8 cellular contexts compared by ENCODE assay signal in genomic region chr9:33151007-33151557, GRCh38. TPM values are rescaled to one million over a fixed set of nuclear protein-coding genes. Genes with fewer than 3 reads are reported as not detected.
DNase-seq lines count a peak whose midpoint lies in the region; ATAC-seq, FAIRE-seq and TF ChIP-seq lines count a peak whose summit lies in the region.

No MANE protein-coding gene starts in this region.

- no peaks in the 10 kb centered on the region for H3K9me3 ChIP-seq in OCI-LY7 (ENCODE audit: low read length)

- TF ChIP-seq POLR2A in GM12892 (IDR thresholded peaks at IDR 0.05; ENCODE audit: low read depth, low read length) = no peak

- intact Hi-C loops in OCI-LY7 (cut with micrococcal nuclease; ENCODE audit: unreplicated experiment) = loop anchor here (10.0 kb wide), 1 partner anchor 144 kb away; the partner anchor contains the start of gene NFX1

- FAIRE-seq in GM12892 (lab: Jason Lieb, UNC) = peak; percentile 53

- BruUV-seq in OCI-LY7 (replicated peaks; lab: Mats Ljungman, UMichigan) = no TSS peak

- DNase-seq in GM12892 (ENCODE audit: insufficient read length) (no peak), NCI-H82 treated with DMSO at 0.1 percent for 48 hours (lab: John Stamatoyannopoulos, UW; ENCODE audit: unreplicated experiment) (peak; percentile 71), epithelial cell of esophagus (ENCODE audit: low read depth) (peak; percentile 67), GM13977 (ENCODE audit: low spot score) (no peak), OCI-LY7 (ENCODE audit: low spot score) (no peak)
- DNase-seq in stimulated activated CD4-positive, alpha-beta T cell treated with anti-CD3 and anti-CD28 coated beads, Interleukin-12 subunit alpha, Interleukin-12 subunit beta, amount 100 ng/mL, for 4 hours = no peak

- H3K27ac Mint-ChIP-seq in nephron = peak overlapping the region; percentile 82 to 92 (median 92)

- in situ Hi-C loops in GM13977 (cut with MboI; ENCODE audit: low pct_unique_long_range_greater_than_20kb, low sequenced_read_pairs, unreplicated experiment) = no loop called here

- H3K4me3 Mint-ChIP-seq in nephron = no peak overlapping the region

- H3K9me3 Mint-ChIP-seq in nephron = no peaks in the 10 kb centered on the region

- peaks cover 33% of the 10 kb centered on the region for H3K4me1 ChIP-seq in OCI-LY7 (ENCODE audit: insufficient read depth, low read length, poor library complexity, severe bottlenecking)

- no peak overlapping the region for H2AFZ ChIP-seq in OCI-LY7 (ENCODE audit: low read length)

- no peaks in the 10 kb centered on the region for H3K9me2 ChIP-seq in OCI-LY7 (ENCODE audit: insufficient read depth, low read length)

- H3K36me3 ChIP-seq in OCI-LY7 (ENCODE audit: insufficient read depth, low read length) = no peaks in the 10 kb centered on the region

- no peaks in the 10 kb centered on the region for H3K27me3 Mint-ChIP-seq in nephron (ENCODE audit: low read depth)

- no peak overlapping the region for H3K27ac ChIP-seq in OCI-LY7 (ENCODE audit: low read depth, low read length, poor library complexity, severe bottlenecking)

- H3K4me1 Mint-ChIP-seq in nephron = peaks cover 51% of the 10 kb centered on the region

- CTCF ChIA-PET in OCI-LY7 (lab: Charles Lee; ENCODE audit: unreplicated experiment) = interaction anchor here (1.3 kb wide), 1 partner anchor 11 kb away, joined by 6 read pairs; no protein-coding TSS in a partner anchor

- no peak for ATAC-seq in HG03039 (IDR thresholded peaks at IDR 0.05; ENCODE audit: unreplicated experiment)

- peaks cover 85% of the 10 kb centered on the region for H3K79me2 ChIP-seq in OCI-LY7 (ENCODE audit: insufficient read depth, low read depth, low read length)

- TF ChIP-seq CTCF in epithelial cell of esophagus (IDR thresholded peaks at IDR 0.05; ENCODE audit: insufficient read depth, low read depth, low read length, missing control alignments) (no peak), nephron (IDR thresholded peaks at IDR 0.05; ENCODE audit: unreplicated experiment in 3 of 3) (no peak), GM13977 (IDR thresholded peaks at IDR 0.05; ENCODE audit: extremely low read depth, insufficient read depth, missing control alignments) (no peak), OCI-LY7 (conservative IDR thresholded peaks at IDR 0.05; ENCODE audit: low read length) (no peak)

- no peak overlapping the region for H3K4me3 ChIP-seq in epithelial cell of esophagus (ENCODE audit: low read length)
- no peak overlapping the region for H3K4me3 ChIP-seq in OCI-LY7 (ENCODE audit: low read depth, low read length, poor library complexity, severe bottlenecking)

- POLR2A ChIA-PET in OCI-LY7 (lab: Charles Lee) = interaction anchor here (0.9 to 2.5 kb wide), 4 partner anchors 9 to 14 kb away, joined by 4 to 19 read pairs (median 10); no protein-coding TSS in a partner anchor

- no peak overlapping the region for H3K4me2 ChIP-seq in OCI-LY7 (ENCODE audit: low read length)

- H3K36me3 Mint-ChIP-seq in nephron (ENCODE audit: low read depth) = peaks cover 4% of the 10 kb centered on the region

- H4K20me1 ChIP-seq in OCI-LY7 (ENCODE audit: insufficient read depth, low read length) = peaks cover 18% of the 10 kb centered on the region; the same call in 1 of the 2 replicates

RNA-seq across cellular contexts. Expression of gene B4GALT1, which starts 16.1 kb away (rescaled TPM):
- 33.9 TPM for polyA plus RNA-seq in GM12892 (2012; ENCODE audit: missing spikeins)
- 8.1 and 12.8 TPM in 2 replicates for total RNA-seq in OCI-LY7 (2014; rRNA removed; shearing (Covaris generic))
- total RNA-seq in OCI-LY7 (2022) = 38.7 and 43.7 TPM in 2 replicates

Comparison
In these comparisons a context has a peak if more than half of its experiments do, and no peak if none do; other contexts are left out.
1. DNase-seq: peak in NCI-H82 treated with DMSO at 0.1 percent for 48 hours (single experiment) and epithelial cell of esophagus (single experiment); none in GM12892 (single experiment), stimulated activated CD4-positive, alpha-beta T cell treated with anti-CD3 and anti-CD28 coated beads, Interleukin-12 subunit alpha, Interleukin-12 subunit beta, amount 100 ng/mL, for 4 hours (single experiment), GM13977 (single experiment) and OCI-LY7 (single experiment).